In the genomic region with DNA sequence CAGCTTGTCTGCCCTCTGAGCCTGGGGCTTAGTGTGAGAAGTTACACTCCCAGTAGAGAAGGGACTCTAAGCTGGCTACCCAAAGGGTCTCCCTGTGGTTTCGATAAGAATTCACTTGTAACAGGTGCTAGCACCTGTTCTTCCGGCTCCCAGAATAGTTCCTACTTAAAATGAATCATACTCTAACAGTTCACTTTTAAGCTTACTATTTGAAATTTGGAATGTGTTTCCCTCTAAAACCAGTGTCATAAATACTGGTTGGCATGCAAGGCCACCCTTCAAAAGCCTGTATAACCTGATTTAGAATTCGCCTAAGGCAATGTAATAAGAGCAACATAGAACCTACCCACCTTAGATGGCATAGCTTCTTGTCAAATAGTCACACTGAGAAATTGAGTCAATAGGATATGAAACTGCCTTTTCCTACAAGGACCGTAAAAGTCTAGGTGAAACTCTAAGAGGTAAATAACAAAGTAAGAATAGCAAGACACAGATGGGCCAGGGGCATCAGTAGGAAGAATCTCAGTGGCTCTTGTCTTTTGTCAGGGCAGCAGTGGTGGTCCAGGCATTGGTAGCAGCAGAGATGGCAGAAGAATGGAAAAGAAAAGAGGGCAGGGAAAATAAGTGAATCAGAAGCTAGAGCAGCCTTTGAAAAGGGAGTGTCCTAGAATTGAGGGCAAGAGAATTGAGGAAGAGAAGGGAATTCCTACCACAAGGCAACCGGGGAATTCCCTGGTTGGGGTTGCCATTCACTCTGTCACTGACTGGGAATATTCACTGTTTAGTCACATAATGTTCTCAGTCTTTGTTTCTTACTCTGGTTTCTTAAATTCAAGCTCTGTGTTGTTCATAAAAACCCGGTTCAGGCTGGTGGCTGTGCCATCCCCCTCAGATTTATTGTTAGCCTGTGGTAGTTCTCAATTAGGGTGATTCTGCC, we compare ENCODE assay signal across 10 cellular contexts.
DNase-seq lines count a peak whose midpoint lies in the region; ATAC-seq and TF ChIP-seq lines count a peak whose summit lies in the region.
"Had no signal": no experiment of that assay in that cellular context is flagged by ENCODE, and none has a peak within 500 bp of the region (broad histone marks: within the 10 kb centered on the region; RNA-seq: fewer than 3 reads in every experiment).

No MANE protein-coding gene starts in this region.

- no peaks in the 10 kb centered on the region for H3K36me3 Mint-ChIP-seq in CD4-positive, alpha-beta T cell (ENCODE audit: low read depth)
- peaks cover 48% of the 10 kb centered on the region for H3K36me3 Mint-ChIP-seq in activated naive CD8-positive, alpha-beta T cell treated with anti-CD3 and anti-CD28 coated beads for 36 hours

- H3K9ac ChIP-seq in mesenchymal stem cell (ENCODE audit: low read length) = no peak overlapping the region

- H2AFZ ChIP-seq in mesenchymal stem cell (ENCODE audit: low read depth, low read length) = no peak overlapping the region

- no peak overlapping the region for H2BK5ac ChIP-seq in mesenchymal stem cell (ENCODE audit: low read depth, low read length, poor library complexity, severe bottlenecking)

- no peak for ATAC-seq in CD4-positive, alpha-beta T cell (ENCODE audit: poor library complexity)
- ATAC-seq in HG02610 (IDR thresholded peaks at IDR 0.05; ENCODE audit: unreplicated experiment) = peak; percentile 14
- ATAC-seq in GM21381 (IDR thresholded peaks at IDR 0.05; ENCODE audit: unreplicated experiment) = no peak

- 97% methylated on average over 4 of the region's 6 CpGs for WGBS in mesenchymal stem cell

- no peaks in the 10 kb centered on the region for H3K9me3 ChIP-seq in CD4-positive, alpha-beta T cell (ENCODE audit: control insufficient read depth, low read length)
- H3K9me3 ChIP-seq in mesenchymal stem cell (ENCODE audit: control insufficient read depth, low read length) = no peaks in the 10 kb centered on the region
- no peaks in the 10 kb centered on the region for H3K9me3 ChIP-seq in right atrium auricular region

- H3K27ac ChIP-seq in CD4-positive, alpha-beta T cell (ENCODE audit: low read depth, low read length) = peak overlapping the region; percentile 99
- H3K27ac ChIP-seq in mesenchymal stem cell (ENCODE audit: low read length, poor library complexity, severe bottlenecking) (no peak overlapping the region), right atrium auricular region (no peak overlapping the region)

- H4K91ac ChIP-seq in mesenchymal stem cell (ENCODE audit: low read length) = no peak overlapping the region

- CTCF ChIA-PET in CD4-positive, alpha-beta T cell (lab: Charles Lee) = interaction anchor here (0.6 to 1.9 kb wide), 5 partner anchors 8 to 226 kb away, joined by 3 to 4 read pairs (median 3); no protein-coding TSS in a partner anchor

- peak overlapping the region; percentile 94 for H3K27ac Mint-ChIP-seq in CD4-positive, alpha-beta T cell
- H3K27ac Mint-ChIP-seq in activated naive CD8-positive, alpha-beta T cell treated with anti-CD3 and anti-CD28 coated beads for 36 hours = peak overlapping the region; percentile 96

- H3K4ac ChIP-seq in mesenchymal stem cell (ENCODE audit: low read depth in 1 of 2, low read length in 2 of 2) = peak overlapping the region in 1 of 2 experiments; percentile 37

- H4K8ac ChIP-seq in mesenchymal stem cell (ENCODE audit: low read length) = no peak overlapping the region

- H3K79me1 ChIP-seq in mesenchymal stem cell (replicated peaks; ENCODE audit: low read length, poor library complexity, severe bottlenecking) = peaks cover 16% of the 10 kb centered on the region

- H2BK12ac ChIP-seq in mesenchymal stem cell (ENCODE audit: low read length in 2 of 2) = no peak overlapping the region

- no peak for TF ChIP-seq CTCF in CD4-positive, alpha-beta T cell (IDR thresholded peaks at IDR 0.05)
- TF ChIP-seq CTCF in right atrium auricular region (IDR thresholded peaks at IDR 0.05) = no peak

- POLR2A ChIA-PET in CD4-positive, alpha-beta T cell (lab: Charles Lee) = interaction anchor here (0.8 to 10.7 kb wide), 16 partner anchors 12 to 105 kb away, joined by 3 to 323 read pairs (median 6); a partner anchor contains a TSS

- no peaks in the 10 kb centered on the region for H3K36me3 ChIP-seq in mesenchymal stem cell (ENCODE audit: control insufficient read depth in 1 of 2, insufficient read depth in 2 of 2, low read depth in 1 of 2, low read length in 2 of 2)
- H3K36me3 ChIP-seq in right atrium auricular region = no peaks in the 10 kb centered on the region

- H2AK5ac ChIP-seq in mesenchymal stem cell (ENCODE audit: low read length, severe bottlenecking) = no peak overlapping the region

- peak overlapping the region; percentile 26 for H2BK15ac ChIP-seq in mesenchymal stem cell (ENCODE audit: low read depth, poor library complexity, severe bottlenecking)

- H3K23ac ChIP-seq in mesenchymal stem cell (ENCODE audit: low read length in 2 of 2) = no peak overlapping the region

- H3K4me1 ChIP-seq in mesenchymal stem cell (ENCODE audit: control insufficient read depth, insufficient read depth, low read depth, low read length) = peaks cover 2% of the 10 kb centered on the region
- peaks cover 0 to 42% of the 10 kb centered on the region in 2 donors for H3K4me1 ChIP-seq in right atrium auricular region

- H3K14ac ChIP-seq in mesenchymal stem cell (ENCODE audit: low read length in 2 of 2) = no peak overlapping the region

- peak overlapping the region; percentile 82 for H3K4me3 Mint-ChIP-seq in CD4-positive, alpha-beta T cell
- H3K4me3 Mint-ChIP-seq in activated naive CD8-positive, alpha-beta T cell treated with anti-CD3 and anti-CD28 coated beads for 36 hours = peak overlapping the region; percentile 16
- H3K4me3 Mint-ChIP-seq: neural crest cell had no signal

- peaks cover 95% of the 10 kb centered on the region for H3K4me1 Mint-ChIP-seq in CD4-positive, alpha-beta T cell (ENCODE audit: low read depth)
- H3K4me1 Mint-ChIP-seq in activated naive CD8-positive, alpha-beta T cell treated with anti-CD3 and anti-CD28 coated beads for 36 hours = peaks cover 95% of the 10 kb centered on the region

- intact Hi-C loops in CD4-positive, alpha-beta T cell (cut with DNase I, micrococcal nuclease) = loop anchor here in 1 of 2 experiments (1.0 kb wide), 1 partner anchor 8 kb away; no protein-coding TSS in a partner anchor

- no peak overlapping the region for H2BK120ac ChIP-seq in mesenchymal stem cell (ENCODE audit: low read depth, low read length)

- no peak for DNase-seq in CD4-positive, alpha-beta T cell
- DNase-seq in activated naive CD8-positive, alpha-beta T cell treated with anti-CD3 and anti-CD28 coated beads for 36 hours = no peak
- DNase-seq in mesenchymal stem cell (peak; percentile 63), right atrium auricular region (ENCODE audit: low spot score) (no peak), HuH-7.5 (ENCODE audit: low spot score) (no peak), NCI-H526 (lab: John Stamatoyannopoulos, UW) (no peak)
- DNase-seq: KBM-7 had no signal

- no peaks in the 10 kb centered on the region for H3K27me3 ChIP-seq in CD4-positive, alpha-beta T cell (ENCODE audit: control insufficient read depth, insufficient read depth, low read length)
- H3K27me3 ChIP-seq in mesenchymal stem cell (ENCODE audit: control insufficient read depth in 1 of 2, insufficient read depth in 1 of 2, low read length in 2 of 2) = no peaks in the 10 kb centered on the region
- no peaks in the 10 kb centered on the region for H3K27me3 ChIP-seq in right atrium auricular region

- H3K9me3 Mint-ChIP-seq in CD4-positive, alpha-beta T cell = no peaks in the 10 kb centered on the region
- no peaks in the 10 kb centered on the region for H3K9me3 Mint-ChIP-seq in activated naive CD8-positive, alpha-beta T cell treated with anti-CD3 and anti-CD28 coated beads for 36 hours
- H3K9me3 Mint-ChIP-seq: neural crest cell had no signal

- H3K4me2 ChIP-seq in mesenchymal stem cell (ENCODE audit: low read length, poor library complexity, severe bottlenecking) = no peak overlapping the region

- H3K4me3 ChIP-seq in mesenchymal stem cell (ENCODE audit: insufficient read depth in 1 of 2, low read depth in 1 of 2, low read length in 2 of 2) = no peak overlapping the region
- H3K4me3 ChIP-seq in right atrium auricular region = no peak overlapping the region

- H3K18ac ChIP-seq in mesenchymal stem cell (ENCODE audit: low read depth in 1 of 2, low read length in 2 of 2) = no peak overlapping the region

- no peaks in the 10 kb centered on the region for H3K27me3 Mint-ChIP-seq in CD4-positive, alpha-beta T cell
- H3K27me3 Mint-ChIP-seq in activated naive CD8-positive, alpha-beta T cell treated with anti-CD3 and anti-CD28 coated beads for 36 hours = no peaks in the 10 kb centered on the region
